In genomic region chr17:50834126-50834785, GRCh38 we compare ENCODE assay signal across 1 cellular context.
TF ChIP-seq lines count a peak whose summit lies in the region.

No MANE protein-coding gene starts in this region.

TF ChIP-seq in GM23338, 12 proteins besides CTCF, POLR2A, EP300 and RAD21:
- TF ChIP-seq EZH2 (IDR thresholded peaks at IDR 0.05; ENCODE audit: low read depth, unreplicated experiment) (no peak), STAT1 (IDR thresholded peaks at IDR 0.05; ENCODE audit: unreplicated experiment) (no peak), NANOG (IDR thresholded peaks at IDR 0.05; ENCODE audit: borderline replicate concordance) (no peak), ZNF462 (CRISPR knock-in tag; IDR thresholded peaks at IDR 0.05) (no peak), EZH2phosphoT487 (IDR thresholded peaks at IDR 0.05; ENCODE audit: unreplicated experiment) (no peak), POLR2AphosphoS5 (IDR thresholded peaks at IDR 0.05; ENCODE audit: low read depth) (no peak), JUNB (IDR thresholded peaks at IDR 0.05; ENCODE audit: unreplicated experiment) (no peak), ZNF331 (CRISPR knock-in tag; IDR thresholded peaks at IDR 0.05; ENCODE audit: low read depth) (no peak), ETS1 (IDR thresholded peaks at IDR 0.05) (no peak), REST (IDR thresholded peaks at IDR 0.05; ENCODE audit: unreplicated experiment) (no peak), ZNF114 (CRISPR knock-in tag; IDR thresholded peaks at IDR 0.05) (no peak), CREB1 (CRISPR knock-in tag; IDR thresholded peaks at IDR 0.05; ENCODE audit: low read depth) (no peak)
